ENCODE assay signal across 9 cellular contexts in the genomic region with DNA sequence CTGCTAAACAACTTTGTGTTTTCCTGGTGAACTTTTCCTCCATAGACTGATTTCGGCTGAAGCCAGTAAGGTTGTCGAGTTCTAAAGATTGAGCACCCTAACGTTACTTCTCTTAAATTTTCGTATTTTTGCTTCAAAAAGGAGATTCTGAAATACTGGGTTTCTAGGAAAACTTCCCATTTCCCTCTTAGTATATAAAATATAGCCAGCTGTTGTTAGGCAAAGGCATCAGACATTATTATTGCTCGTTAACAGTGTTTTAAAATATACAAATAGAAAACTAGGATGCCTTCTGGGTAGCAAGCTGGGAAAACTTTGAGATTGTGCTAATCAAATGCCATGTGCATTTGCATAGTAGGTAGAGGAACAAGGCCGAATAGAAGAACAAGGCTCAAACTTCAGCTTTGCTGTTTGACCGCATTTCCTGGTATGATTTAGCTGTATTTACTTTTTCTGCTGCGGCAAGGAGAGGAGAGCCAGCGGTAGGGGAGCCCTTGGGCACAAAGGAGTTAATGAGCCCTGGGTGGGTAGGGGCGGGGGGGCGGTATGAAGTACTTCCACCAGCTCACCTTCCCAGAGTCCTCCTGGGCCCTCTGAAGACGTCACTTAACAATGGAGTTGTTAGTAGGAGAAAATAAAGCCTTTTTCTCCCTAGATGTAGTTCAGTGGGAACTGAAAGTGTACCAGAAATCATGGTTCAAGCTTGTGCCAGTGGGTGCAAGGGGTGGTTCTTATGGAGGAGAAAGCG.
DNase-seq lines count a peak whose midpoint lies in the region; ATAC-seq and TF ChIP-seq lines count a peak whose summit lies in the region.
"Had no signal": no experiment of that assay in that cellular context is flagged by ENCODE, and none has a peak within 500 bp of the region (broad histone marks: within the 10 kb centered on the region; RNA-seq: fewer than 3 reads in every experiment).

No MANE protein-coding gene starts in this region.

- peaks cover 17% of the 10 kb centered on the region for H3K36me3 Mint-ChIP-seq in brain

- TF ChIP-seq CTCF in brain (conservative IDR thresholded peaks at IDR 0.05), result no peak
- no peak for TF ChIP-seq CTCF in Peyer's patch (IDR thresholded peaks at IDR 0.05)

- no peak overlapping the region for H3K27ac ChIP-seq in effector memory CD4-positive, alpha-beta T cell (ENCODE audit: insufficient read depth, low read length, poor library complexity, severe bottlenecking)
- no peak overlapping the region for H3K27ac ChIP-seq in Peyer's patch

- peaks cover 5% of the 10 kb centered on the region for H3K27me3 Mint-ChIP-seq in brain
- H3K27me3 Mint-ChIP-seq: IgD-negative memory B cell had no signal

- H3K4me3 ChIP-seq in GM08714 (ENCODE audit: low read length) (peak overlapping the region; percentile 10; the same call in 1 of the 2 replicates), Peyer's patch (no peak overlapping the region)
- H3K4me3 ChIP-seq in effector memory CD4-positive, alpha-beta T cell (ENCODE audit: insufficient read depth, low read depth, low read length, poor library complexity, severe bottlenecking), result no peak overlapping the region

- peak; percentile 60 for DNase-seq in NCI-H2227 treated with DMSO at 0.1 percent for 48 hours (lab: John Stamatoyannopoulos, UW)
- peak; percentile 60 for DNase-seq in renal cortical epithelial cell (ENCODE audit: low read depth)
- DNase-seq in DMS 273 treated with DMSO at 0.1 percent for 48 hours (lab: John Stamatoyannopoulos, UW), result no peak
- DNase-seq in effector memory CD4-positive, alpha-beta T cell, result no peak
- DNase-seq in Peyer's patch, result no peak

- H3K36me3 ChIP-seq in effector memory CD4-positive, alpha-beta T cell (ENCODE audit: control insufficient read depth, insufficient read depth, low read length), result no peaks in the 10 kb centered on the region
- H3K36me3 ChIP-seq in Peyer's patch, result no peaks in the 10 kb centered on the region

- TF ChIP-seq POLR2A in Peyer's patch (IDR thresholded peaks at IDR 0.05), result no peak

- no peaks in the 10 kb centered on the region for H3K9me3 Mint-ChIP-seq in brain
- H3K9me3 Mint-ChIP-seq: IgD-negative memory B cell had no signal

- peak overlapping the region; percentile 94 to 99 (median 99) for H3K27ac Mint-ChIP-seq in brain

- no peaks in the 10 kb centered on the region for H3K9me3 ChIP-seq in effector memory CD4-positive, alpha-beta T cell (ENCODE audit: control insufficient read depth, low read length)
- H3K9me3 ChIP-seq in Peyer's patch, result no peaks in the 10 kb centered on the region

- peaks cover 80% of the 10 kb centered on the region for H3K4me1 Mint-ChIP-seq in brain

- no peaks in the 10 kb centered on the region for H3K27me3 ChIP-seq in effector memory CD4-positive, alpha-beta T cell (replicated peaks; ENCODE audit: control insufficient read depth, insufficient read depth, low read length, poor library complexity, severe bottlenecking)
- no peaks in the 10 kb centered on the region for H3K27me3 ChIP-seq in Peyer's patch

- peak; percentile 84 for ATAC-seq in HG02610 (IDR thresholded peaks at IDR 0.05; ENCODE audit: unreplicated experiment)

- H3K4me1 ChIP-seq in effector memory CD4-positive, alpha-beta T cell (ENCODE audit: control insufficient read depth, insufficient read depth, low read length, poor library complexity, severe bottlenecking), result no peaks in the 10 kb centered on the region
- peaks cover 0 to 18% (median 3%) of the 10 kb centered on the region in 4 donors for H3K4me1 ChIP-seq in Peyer's patch

- H3K4me3 Mint-ChIP-seq in brain, result peak overlapping the region; percentile 72 to 83 (median 80)

Comparison
In these comparisons a context has a peak if more than half of its experiments do, and no peak if none do; other contexts are left out.
1. DNase-seq: peak in NCI-H2227 treated with DMSO at 0.1 percent for 48 hours (single experiment) and renal cortical epithelial cell (single experiment); none in DMS 273 treated with DMSO at 0.1 percent for 48 hours (single experiment), effector memory CD4-positive, alpha-beta T cell (0 of 3) and Peyer's patch (0 of 3).